In genomic region chr1:189103956-189104355, GRCh38 we compare ENCODE assay signal across 25 cellular contexts.
A peak's percentile ranks its signal among the peaks of the same experiment; 100 is the strongest.
DNase-seq lines count a peak whose midpoint lies in the region; ATAC-seq, FAIRE-seq and TF ChIP-seq lines count a peak whose summit lies in the region.
"Had no signal": no experiment of that assay in that cellular context is flagged by ENCODE, and none has a peak within 500 bp of the region (broad histone marks: within the 10 kb centered on the region; RNA-seq: fewer than 3 reads in every experiment).

No MANE protein-coding gene starts in this region.

- BruUV-seq in mammary epithelial cell (replicated peaks; lab: Mats Ljungman, UMichigan), result no TSS peak

- H3K79me2 ChIP-seq in mammary epithelial cell (ENCODE audit: insufficient read depth, low read length), result no peaks in the 10 kb centered on the region
- no peaks in the 10 kb centered on the region for H3K79me2 ChIP-seq in astrocyte (ENCODE audit: insufficient read depth, low read length)

- in situ Hi-C loops in mammary epithelial cell (cut with MboI; ENCODE audit: low sequenced_read_pairs in 2 of 2), result no loop called here

- H3K4me3 ChIP-seq in mammary epithelial cell (replicated peaks in 1 of 3; ENCODE audit: insufficient read depth in 1 of 3, low read depth in 2 of 3, low read length in 3 of 3), result no peak overlapping the region
- no peak overlapping the region for H3K4me3 ChIP-seq in breast epithelium
- H3K4me3 ChIP-seq in astrocyte (ENCODE audit: insufficient read depth, low read depth, low read length), result no peak overlapping the region
- H3K4me3 ChIP-seq in ascending aorta, result no peak overlapping the region
- H3K4me3 ChIP-seq: BLaER1, SJSA1 had no signal

- H2AFZ ChIP-seq in mammary epithelial cell (ENCODE audit: low read depth, low read length) (no peak overlapping the region), astrocyte (ENCODE audit: low read depth, low read length) (no peak overlapping the region)

- no peaks in the 10 kb centered on the region for H3K4me1 ChIP-seq in mammary epithelial cell (ENCODE audit: insufficient read depth, low read length)
- no peaks in the 10 kb centered on the region for H3K4me1 ChIP-seq in breast epithelium
- H3K4me1 ChIP-seq in astrocyte (ENCODE audit: insufficient read depth, low read length), result no peaks in the 10 kb centered on the region
- no peaks in the 10 kb centered on the region for H3K4me1 ChIP-seq in ascending aorta
- H3K4me1 ChIP-seq: BLaER1, SJSA1 had no signal

- H3K27me3 Mint-ChIP-seq in astrocyte (ENCODE audit: low read depth, unreplicated experiment), result no peaks in the 10 kb centered on the region
- H3K27me3 Mint-ChIP-seq in activated naive CD4-positive, alpha-beta T cell treated with anti-CD3 and anti-CD28 coated beads, Interleukin-2, amount 10 ng/mL, durations not matched to agents 7 days and 5 days, result no peaks in the 10 kb centered on the region
- H3K27me3 Mint-ChIP-seq: CD4-positive, alpha-beta T cell had no signal

- intact Hi-C loops in mammary epithelial cell (cut with micrococcal nuclease) (no loop called here), breast epithelium (cut with DNase I; ENCODE audit: low total_unique reads) (no loop called here), ascending aorta (cut with DNase I) (no loop called here)

- H3K36me3 Mint-ChIP-seq in astrocyte (ENCODE audit: low read depth, unreplicated experiment), result no peaks in the 10 kb centered on the region
- no peaks in the 10 kb centered on the region for H3K36me3 Mint-ChIP-seq in activated naive CD4-positive, alpha-beta T cell treated with anti-CD3 and anti-CD28 coated beads, Interleukin-2, amount 10 ng/mL, durations not matched to agents 7 days and 5 days

- H3K4me2 ChIP-seq in mammary epithelial cell (ENCODE audit: insufficient read depth, low read depth, low read length), result no peak overlapping the region
- H3K4me2 ChIP-seq in astrocyte (ENCODE audit: low read length), result no peak overlapping the region
- H3K4me2 ChIP-seq: BLaER1, KMS-11 had no signal

- H3K9ac ChIP-seq in mammary epithelial cell (ENCODE audit: insufficient read depth, low read length) (no peak overlapping the region), astrocyte (ENCODE audit: low read length) (no peak overlapping the region)
- H3K9ac ChIP-seq: BLaER1, KMS-11 had no signal

- CTCF ChIA-PET in mammary epithelial cell (lab: Charles Lee; ENCODE audit: low non-redundant PET), result no interaction called here
- CTCF ChIA-PET in activated naive CD4-positive, alpha-beta T cell treated with anti-CD3 and anti-CD28 coated beads, Interleukin-2, amount 10 ng/mL, durations not matched to agents 7 days and 5 days (lab: Charles Lee), result no interaction called here

- H3K36me3 ChIP-seq in mammary epithelial cell (ENCODE audit: insufficient read depth, low read length) (no peaks in the 10 kb centered on the region), breast epithelium (no peaks in the 10 kb centered on the region), astrocyte (ENCODE audit: insufficient read depth, low read length) (no peaks in the 10 kb centered on the region), ascending aorta (no peaks in the 10 kb centered on the region)
- H3K36me3 ChIP-seq: BLaER1, SJSA1 had no signal

- TF ChIP-seq CTCF in mammary epithelial cell (conservative IDR thresholded peaks at IDR 0.05 in 1 of 2, IDR thresholded peaks at IDR 0.05 in 1 of 2; ENCODE audit: extremely low read depth in 1 of 2, insufficient read depth in 1 of 2, low read depth in 1 of 2, low read length in 2 of 2), result no peak
- no peak for TF ChIP-seq CTCF in breast epithelium (IDR thresholded peaks at IDR 0.05)
- TF ChIP-seq CTCF in astrocyte (IDR thresholded peaks at IDR 0.05; ENCODE audit: insufficient read depth, low read depth, low read length), result no peak
- no peak for TF ChIP-seq CTCF in ascending aorta (IDR thresholded peaks at IDR 0.05)

- H3K9me3 Mint-ChIP-seq in astrocyte (ENCODE audit: unreplicated experiment), result no peaks in the 10 kb centered on the region
- peaks cover 4% of the 10 kb centered on the region for H3K9me3 Mint-ChIP-seq in activated naive CD4-positive, alpha-beta T cell treated with anti-CD3 and anti-CD28 coated beads, Interleukin-2, amount 10 ng/mL, durations not matched to agents 7 days and 5 days

- no peaks in the 10 kb centered on the region for H4K20me1 ChIP-seq in mammary epithelial cell (ENCODE audit: insufficient read depth, low read length)
- H4K20me1 ChIP-seq in astrocyte (ENCODE audit: insufficient read depth, low read length), result no peaks in the 10 kb centered on the region
- H4K20me1 ChIP-seq: BLaER1 had no signal

- H3K4me1 Mint-ChIP-seq in astrocyte (ENCODE audit: low read depth, unreplicated experiment), result no peaks in the 10 kb centered on the region
- no peaks in the 10 kb centered on the region for H3K4me1 Mint-ChIP-seq in activated naive CD4-positive, alpha-beta T cell treated with anti-CD3 and anti-CD28 coated beads, Interleukin-2, amount 10 ng/mL, durations not matched to agents 7 days and 5 days

- H3K27ac ChIP-seq in mammary epithelial cell (ENCODE audit: insufficient read depth, low read depth, low read length), result no peak overlapping the region
- H3K27ac ChIP-seq in breast epithelium, result no peak overlapping the region
- H3K27ac ChIP-seq in astrocyte (ENCODE audit: low read depth, low read length), result no peak overlapping the region
- no peak overlapping the region for H3K27ac ChIP-seq in ascending aorta
- H3K27ac ChIP-seq: 22Rv1, BLaER1, KMS-11, SJSA1 had no signal

- TF ChIP-seq POLR2A in breast epithelium (IDR thresholded peaks at IDR 0.05), result no peak

- no peak overlapping the region for H3K4me3 Mint-ChIP-seq in astrocyte (ENCODE audit: unreplicated experiment)
- no peak overlapping the region for H3K4me3 Mint-ChIP-seq in activated naive CD4-positive, alpha-beta T cell treated with anti-CD3 and anti-CD28 coated beads, Interleukin-2, amount 10 ng/mL, durations not matched to agents 7 days and 5 days
- H3K4me3 Mint-ChIP-seq: CD4-positive, alpha-beta T cell had no signal

- no peak for FAIRE-seq in astrocyte (lab: Jason Lieb, UNC)
- FAIRE-seq: G401.6, GM12892, H54, RCC 7860 had no signal

- no peaks in the 10 kb centered on the region for H3K9me3 ChIP-seq in mammary epithelial cell (replicated peaks; ENCODE audit: insufficient read depth, low read length)
- H3K9me3 ChIP-seq in breast epithelium, result no peaks in the 10 kb centered on the region
- no peaks in the 10 kb centered on the region for H3K9me3 ChIP-seq in astrocyte (ENCODE audit: insufficient read depth, low read depth, low read length)
- H3K9me3 ChIP-seq in ascending aorta, result no peaks in the 10 kb centered on the region
- H3K9me3 ChIP-seq: BLaER1 had no signal

- H3K27ac Mint-ChIP-seq in astrocyte (ENCODE audit: unreplicated experiment), result no peak overlapping the region
- no peak overlapping the region for H3K27ac Mint-ChIP-seq in activated naive CD4-positive, alpha-beta T cell treated with anti-CD3 and anti-CD28 coated beads, Interleukin-2, amount 10 ng/mL, durations not matched to agents 7 days and 5 days
- H3K27ac Mint-ChIP-seq: CD4-positive, alpha-beta T cell had no signal

- H3K27me3 ChIP-seq in mammary epithelial cell (ENCODE audit: insufficient read depth, low read length), result no peaks in the 10 kb centered on the region
- H3K27me3 ChIP-seq in breast epithelium, result no peaks in the 10 kb centered on the region
- no peaks in the 10 kb centered on the region for H3K27me3 ChIP-seq in astrocyte (ENCODE audit: insufficient read depth, low read length)
- H3K27me3 ChIP-seq in ascending aorta, result no peaks in the 10 kb centered on the region
- H3K27me3 ChIP-seq: BLaER1, SJSA1 had no signal

- ATAC-seq in HG03196 (IDR thresholded peaks at IDR 0.05; ENCODE audit: unreplicated experiment), result no peak
- ATAC-seq: Right ventricle myocardium inferior had no signal

- dilution Hi-C loops in mammary epithelial cell (cut with HindIII; ENCODE audit: low sequenced_read_pairs), result no loop called here

- DNase-seq in mammary epithelial cell (peak; percentile 3), breast epithelium (ENCODE audit: low spot score in 2 of 2) (no peak), astrocyte (ENCODE audit: low read depth) (peak; percentile 47), fibroblast of peridontal ligament (ENCODE audit: extremely low read depth) (peak; percentile 3), ascending aorta (ENCODE audit: low spot score in 2 of 2) (no peak), cerebellar nuclear complex (lab: John Stamatoyannopoulos, UW) (no peak)
- DNase-seq in activated naive CD4-positive, alpha-beta T cell treated with anti-CD3 and anti-CD28 coated beads, Interleukin-2, amount 10 ng/mL, durations not matched to agents 7 days and 5 days, result no peak
- DNase-seq: ACHN; CD4-positive, alpha-beta T cell; COR-L47; DND-41; NCI-H1092 treated with DMSO at 0.1 percent for 48 hours; NCI-H1694; NCI-H2081; NCI-H2171 treated with DMSO at 0.1 percent for 48 hours had no signal

Comparison
In these comparisons a context has a peak if more than half of its experiments do, and no peak if none do; other contexts are left out.
1. DNase-seq: peak in mammary epithelial cell (single experiment), astrocyte (single experiment) and fibroblast of peridontal ligament (single experiment); none in breast epithelium (0 of 2), ascending aorta (0 of 2), activated naive CD4-positive, alpha-beta T cell treated with anti-CD3 and anti-CD28 coated beads, Interleukin-2, amount 10 ng/mL, durations not matched to agents 7 days and 5 days (single experiment) and cerebellar nuclear complex (0 of 2).